9 cellular contexts compared by ENCODE assay signal in genomic region chr2:1717129-1717528, GRCh38. TPM values are rescaled to one million over a fixed set of nuclear protein-coding genes. Genes with fewer than 3 reads are reported as not detected.
DNase-seq lines count a peak whose midpoint lies in the region; ATAC-seq and TF ChIP-seq lines count a peak whose summit lies in the region.
"Had no signal": no experiment of that assay in that cellular context is flagged by ENCODE, and none has a peak within 500 bp of the region (broad histone marks: within the 10 kb centered on the region; RNA-seq: fewer than 3 reads in every experiment).

No MANE protein-coding gene starts in this region.

- DNase-seq in Calu3, result peak; percentile 10
- DNase-seq in mammary epithelial cell, result peak; percentile 99
- peak in 26 of 51 donors; percentile 13 to 75 (median 40) for DNase-seq in hypothalamus (lab: John Stamatoyannopoulos, UW)
- DNase-seq in psoas muscle, result no peak
- no peak for DNase-seq in T-helper 2 cell
- DNase-seq in 8988T, result no peak

- H3K4me3 Mint-ChIP-seq in Calu3 (ENCODE audit: low read depth, unreplicated experiment), result no peak overlapping the region
- H3K4me3 Mint-ChIP-seq: activated T-helper 1 cell treated with anti-CD3 and anti-CD28 coated beads, Interleukin-12 subunit alpha, Interleukin-12 subunit beta, Interleukin-2, Interleukin-4 antibody, amounts not matched to agents 30 ng/mL and 10 ng/mL and 1 ng/mL, durations not matched to agents 14 hours and 24 hours and 36 hours had no signal

- H3K27ac ChIP-seq in mammary epithelial cell (ENCODE audit: insufficient read depth, low read depth, low read length), result peak overlapping the region; percentile 96
- peak overlapping the region; percentile 30 for H3K27ac ChIP-seq in psoas muscle

- BruUV-seq in Calu3 (replicated peaks; lab: Mats Ljungman, UMichigan), result no TSS peak
- BruUV-seq in mammary epithelial cell (replicated peaks; lab: Mats Ljungman, UMichigan), result no TSS peak

- TF ChIP-seq CTCF in Calu3 (IDR thresholded peaks at IDR 0.05; ENCODE audit: unreplicated experiment) (no peak), mammary epithelial cell (conservative IDR thresholded peaks at IDR 0.05 in 1 of 2, IDR thresholded peaks at IDR 0.05 in 1 of 2; ENCODE audit: extremely low read depth in 1 of 2, insufficient read depth in 1 of 2, low read depth in 1 of 2, low read length in 2 of 2) (no peak), psoas muscle (IDR thresholded peaks at IDR 0.05) (no peak)

- no peak overlapping the region for H3K27ac Mint-ChIP-seq in Calu3 (ENCODE audit: unreplicated experiment)
- H3K27ac Mint-ChIP-seq: activated T-helper 1 cell treated with anti-CD3 and anti-CD28 coated beads, Interleukin-12 subunit alpha, Interleukin-12 subunit beta, Interleukin-2, Interleukin-4 antibody, amounts not matched to agents 30 ng/mL and 10 ng/mL and 1 ng/mL, durations not matched to agents 14 hours and 24 hours and 36 hours had no signal

- H3K9me3 Mint-ChIP-seq in Calu3 (ENCODE audit: low read depth, unreplicated experiment), result peaks cover 10% of the 10 kb centered on the region
- H3K9me3 Mint-ChIP-seq: activated T-helper 1 cell treated with anti-CD3 and anti-CD28 coated beads, Interleukin-12 subunit alpha, Interleukin-12 subunit beta, Interleukin-2, Interleukin-4 antibody, amounts not matched to agents 30 ng/mL and 10 ng/mL and 1 ng/mL, durations not matched to agents 14 hours and 24 hours and 36 hours had no signal

- no peak overlapping the region for H3K4me3 ChIP-seq in mammary epithelial cell (replicated peaks in 1 of 3; ENCODE audit: insufficient read depth in 1 of 3, low read depth in 2 of 3, low read length in 3 of 3)
- no peak overlapping the region for H3K4me3 ChIP-seq in psoas muscle

- peaks cover 37% of the 10 kb centered on the region for H3K4me1 ChIP-seq in mammary epithelial cell (ENCODE audit: insufficient read depth, low read length)
- H3K4me1 ChIP-seq in psoas muscle, result peaks cover 16% of the 10 kb centered on the region

- peak in 2 of 4 donors; percentile 25 to 28 for ATAC-seq in psoas muscle
- ATAC-seq in HG02588 (IDR thresholded peaks at IDR 0.05; ENCODE audit: unreplicated experiment), result no peak
- ATAC-seq in GM18873 (IDR thresholded peaks at IDR 0.05; ENCODE audit: low FRiP score, unreplicated experiment), result no peak

- intact Hi-C loops in Calu3 (cut with micrococcal nuclease; ENCODE audit: unreplicated experiment) (no loop called here), mammary epithelial cell (cut with micrococcal nuclease) (loop anchor here (1.0 to 2.0 kb wide), 2 partner anchors 9 to 26 kb away; no protein-coding TSS in a partner anchor), psoas muscle (cut with DNase I) (no loop called here)

- no peaks in the 10 kb centered on the region for H3K36me3 Mint-ChIP-seq in Calu3 (ENCODE audit: insufficient read depth, unreplicated experiment)

- no peaks in the 10 kb centered on the region for H3K27me3 Mint-ChIP-seq in Calu3 (ENCODE audit: unreplicated experiment)

- H3K4me2 ChIP-seq in mammary epithelial cell (ENCODE audit: insufficient read depth, low read depth, low read length), result peak overlapping the region; percentile 63

- H3K4me1 Mint-ChIP-seq in Calu3 (ENCODE audit: low read depth, unreplicated experiment), result no peaks in the 10 kb centered on the region

- dilution Hi-C loops in mammary epithelial cell (cut with HindIII; ENCODE audit: low sequenced_read_pairs), result no loop called here

- in situ Hi-C loops in mammary epithelial cell (cut with MboI; ENCODE audit: low sequenced_read_pairs in 2 of 2), result no loop called here

- no peaks in the 10 kb centered on the region for H3K36me3 ChIP-seq in mammary epithelial cell (ENCODE audit: insufficient read depth, low read length)
- no peaks in the 10 kb centered on the region for H3K36me3 ChIP-seq in psoas muscle (ENCODE audit: insufficient read depth in 1 of 2, low read depth in 1 of 2)

- H3K27me3 ChIP-seq in mammary epithelial cell (ENCODE audit: insufficient read depth, low read length) (no peaks in the 10 kb centered on the region), psoas muscle (ENCODE audit: insufficient read depth in 3 of 3, low read length in 2 of 3) (peaks cover 0 to 24% (median 9%) of the 10 kb centered on the region in 3 donors)

- CTCF ChIA-PET in Calu3 (lab: Charles Lee) (no interaction called here), mammary epithelial cell (lab: Charles Lee; ENCODE audit: low non-redundant PET) (no interaction called here)

- peak overlapping the region; percentile 86 for H3K9ac ChIP-seq in mammary epithelial cell (ENCODE audit: insufficient read depth, low read length)

- no peaks in the 10 kb centered on the region for H4K20me1 ChIP-seq in mammary epithelial cell (ENCODE audit: insufficient read depth, low read length)

- WGBS in mammary epithelial cell (ENCODE audit: low coverage, missing lambda C conversion rate), result 1% methylated on average over 9 of the region's 9 CpGs
- 29 to 52% (median 33%) methylated on average over 9 of the region's 9 CpGs for WGBS in psoas muscle, 3 donors

- H2AFZ ChIP-seq in mammary epithelial cell (ENCODE audit: low read depth, low read length), result peak overlapping the region; percentile 65

- peaks cover 79% of the 10 kb centered on the region for H3K79me2 ChIP-seq in mammary epithelial cell (ENCODE audit: insufficient read depth, low read length)

- H3K9me3 ChIP-seq in mammary epithelial cell (replicated peaks; ENCODE audit: insufficient read depth, low read length) (no peaks in the 10 kb centered on the region), psoas muscle (no peaks in the 10 kb centered on the region)

RNA-seq across cellular contexts. Expression of gene PXDN, which starts 27.2 kb away (rescaled TPM):
- total RNA-seq in Calu3 (2022) (not detected in 2 replicates), mammary epithelial cell (100 to 1,000 TPM in 1 of 2 donors, 10 to 100 TPM in 1; 99.8 to 103 TPM), psoas muscle (10 to 100 TPM in 3 of 4 donors, 1 to 10 TPM in 1; 8.5 to 15.4 (median 12.6) TPM)
- polyA plus RNA-seq in mammary epithelial cell (99.0 TPM), psoas muscle (1 to 10 TPM; 4.1 to 9.4 (median 4.8) TPM)
- 120 TPM for polyA minus RNA-seq in mammary epithelial cell

Comparison
In these comparisons a context has a peak if more than half of its experiments do, and no peak if none do; other contexts are left out.
1. DNase-seq: peak in Calu3 (single experiment), mammary epithelial cell (single experiment) and hypothalamus (26 of 51); none in psoas muscle (0 of 2), T-helper 2 cell (0 of 5) and 8988T (single experiment).